In genomic region chr13:83884141-83884540, GRCh38 we compare ENCODE assay signal across 29 cellular contexts. TPM values are rescaled to one million over a fixed set of nuclear protein-coding genes. Genes with fewer than 3 reads are reported as not detected.
DNase-seq lines count a peak whose midpoint lies in the region; ATAC-seq and TF ChIP-seq lines count a peak whose summit lies in the region.
"Had no signal": no experiment of that assay in that cellular context is flagged by ENCODE, and none has a peak within 500 bp of the region (broad histone marks: within the 10 kb centered on the region; RNA-seq: fewer than 3 reads in every experiment).

No MANE protein-coding gene starts in this region.

- H2AFZ ChIP-seq in neural progenitor cell (replicated peaks): no peak overlapping the region
- H2AFZ ChIP-seq: GM23248, PC-9 had no signal

- no peak overlapping the region for H3K4me3 ChIP-seq in neural progenitor cell
- H3K4me3 ChIP-seq: GM12878, GM23248, HAP-1, PC-9, SJCRH30 had no signal

- H3K79me2 ChIP-seq in neural progenitor cell (ENCODE audit: low read depth): no peaks in the 10 kb centered on the region

- no peak overlapping the region for H3K27ac ChIP-seq in neural progenitor cell
- H3K27ac ChIP-seq: GM23248, HL-60, PC-9, SJCRH30 had no signal

- H3K9me3 Mint-ChIP-seq in WTC11 (no peaks in the 10 kb centered on the region), neural progenitor cell (no peaks in the 10 kb centered on the region)

- DNase-seq in EH (ENCODE audit: low read depth) (peak; percentile 28), WTC11 (ENCODE audit: low spot score) (no peak), fibroblast of gingiva (ENCODE audit: low read depth) (peak; percentile 8), neural progenitor cell (ENCODE audit: low spot score) (no peak)
- no peak for DNase-seq in activated CD4-positive, alpha-beta T cell treated with anti-CD3 and anti-CD28 coated beads, Interleukin-2, amount 50 U/mL, for 4 hours
- DNase-seq: 8988T, ACHN, DMS153, DND-41, GM23248, NCI-H1048, NCI-H1417, NCI-H1694, NCI-H2081, NCI-H2227 treated with DMSO at 0.1 percent for 48 hours, NCI-H526 treated with DMSO at 0.1 percent for 48 hours, PC-9, SJCRH30 had no signal

- no peaks in the 10 kb centered on the region for H3K36me3 Mint-ChIP-seq in WTC11
- no peaks in the 10 kb centered on the region for H3K36me3 Mint-ChIP-seq in neural progenitor cell

- H3K27me3 Mint-ChIP-seq in WTC11 (ENCODE audit: low read depth): peaks cover 55% of the 10 kb centered on the region
- H3K27me3 Mint-ChIP-seq in neural progenitor cell (ENCODE audit: insufficient read depth, low read depth): peaks cover 12% of the 10 kb centered on the region

- H4K20me1 ChIP-seq in neural progenitor cell (ENCODE audit: low read depth): peaks cover 26% of the 10 kb centered on the region

- H3K36me3 ChIP-seq in neural progenitor cell: no peaks in the 10 kb centered on the region
- H3K36me3 ChIP-seq: HAP-1, SJCRH30 had no signal

- peaks cover 41% of the 10 kb centered on the region for H3F3A ChIP-seq in neural progenitor cell (ENCODE audit: low read depth)

- ATAC-seq in WTC11 (no peak), GM19463 (IDR thresholded peaks at IDR 0.05; ENCODE audit: unreplicated experiment) (no peak), HG03354 (IDR thresholded peaks at IDR 0.05; ENCODE audit: poor library complexity, severe bottlenecking, unreplicated experiment) (no peak), HG03175 (IDR thresholded peaks at IDR 0.05; ENCODE audit: unreplicated experiment) (no peak)
- ATAC-seq: GM12878, Right ventricle myocardium inferior, SK-N-SH treated with all-trans-retinoic acid at 6 μM for 48 hours had no signal

- H3K9ac ChIP-seq in neural progenitor cell: no peak overlapping the region
- H3K9ac ChIP-seq: GM23248 had no signal

- peak overlapping the region; percentile 82 for H3K4me3 Mint-ChIP-seq in WTC11
- peak overlapping the region; percentile 89 for H3K4me3 Mint-ChIP-seq in neural progenitor cell

- TF ChIP-seq CTCF in WTC11 (IDR thresholded peaks at IDR 0.05): no peak
- TF ChIP-seq CTCF in neural progenitor cell (IDR thresholded peaks at IDR 0.05): no peak

- H3K27me3 ChIP-seq in neural progenitor cell: peaks cover 44% of the 10 kb centered on the region
- H3K27me3 ChIP-seq: SJCRH30 had no signal

- H3K4me2 ChIP-seq in neural progenitor cell: peak overlapping the region; percentile 99
- H3K4me2 ChIP-seq: PC-9 had no signal

- H3K4me1 ChIP-seq in neural progenitor cell: peaks cover 29% of the 10 kb centered on the region
- H3K4me1 ChIP-seq: HAP-1, SJCRH30 had no signal

- H3K4me1 Mint-ChIP-seq in WTC11 (peaks cover 47% of the 10 kb centered on the region), neural progenitor cell (peaks cover 24% of the 10 kb centered on the region)

- no peaks in the 10 kb centered on the region for H3K9me3 ChIP-seq in neural progenitor cell (ENCODE audit: low read depth)
- H3K9me3 ChIP-seq: HAP-1, SJCRH30 had no signal

- H3K27ac Mint-ChIP-seq in WTC11 (no peak overlapping the region), neural progenitor cell (no peak overlapping the region)

- POLR2A ChIA-PET in WTC11 (lab: Charles Lee): no interaction called here

- CTCF ChIA-PET in WTC11 (lab: Charles Lee): interaction anchor here (1.0 kb wide), 1 partner anchor 70 kb away, joined by 3 read pairs; no protein-coding TSS in a partner anchor

TF ChIP-seq in WTC11, 78 proteins besides CTCF, POLR2A, EP300 and RAD21:
- TF ChIP-seq FOXP1 (CRISPR knock-in tag; IDR thresholded peaks at IDR 0.05; ENCODE audit: borderline replicate concordance) (no peak), PRRX2 (CRISPR knock-in tag; IDR thresholded peaks at IDR 0.05) (no peak), MXD4 (CRISPR knock-in tag; IDR thresholded peaks at IDR 0.05; ENCODE audit: borderline replicate concordance) (no peak), ZNF263 (CRISPR knock-in tag; IDR thresholded peaks at IDR 0.05; ENCODE audit: low read depth) (no peak), E2F5 (CRISPR knock-in tag; IDR thresholded peaks at IDR 0.05) (no peak), CREM (CRISPR knock-in tag; IDR thresholded peaks at IDR 0.05) (no peak), EMX1 (CRISPR knock-in tag; IDR thresholded peaks at IDR 0.05) (no peak), ZBTB43 (CRISPR knock-in tag; IDR thresholded peaks at IDR 0.05) (no peak), JAZF1 (CRISPR knock-in tag; IDR thresholded peaks at IDR 0.05) (no peak), ZNF396 (CRISPR knock-in tag; IDR thresholded peaks at IDR 0.05; ENCODE audit: borderline replicate concordance) (no peak), CREB1 (CRISPR knock-in tag; IDR thresholded peaks at IDR 0.05) (no peak), HMGA2 (CRISPR knock-in tag; IDR thresholded peaks at IDR 0.05) (no peak), STAT6 (CRISPR knock-in tag; conservative IDR thresholded peaks at IDR 0.05; ENCODE audit: low read depth) (no peak), NFYB (CRISPR knock-in tag; conservative IDR thresholded peaks at IDR 0.05; ENCODE audit: low read depth) (no peak), ATF3 (CRISPR knock-in tag; conservative IDR thresholded peaks at IDR 0.05) (no peak), ZMAT4 (CRISPR knock-in tag; IDR thresholded peaks at IDR 0.05) (no peak)

RNA-seq across cellular contexts. Expression of gene SLITRK1, which starts 1.9 kb away (rescaled TPM):
- total RNA-seq in WTC11 (2021): 1.1 to 1.9 TPM (median 1.6 TPM) in 3 replicates
- 1.6 and 3.3 TPM in 2 replicates for total RNA-seq in neural progenitor cell (ENCODE audit: low replicate concordance)
- total RNA-seq: G401, GM23248, HT-29, NCI-H460, Right ventricle myocardium inferior, SJCRH30 had no signal

Comparison
In these comparisons a context has a peak if more than half of its experiments do, and no peak if none do; other contexts are left out.
1. DNase-seq: peak in EH (single experiment) and fibroblast of gingiva (single experiment); none in WTC11 (single experiment), neural progenitor cell (single experiment) and activated CD4-positive, alpha-beta T cell treated with anti-CD3 and anti-CD28 coated beads, Interleukin-2, amount 50 U/mL, for 4 hours (0 of 2).